17 cellular contexts compared by ENCODE assay signal in genomic region chr12:76915381-76916169, GRCh38. TPM values are rescaled to one million over a fixed set of nuclear protein-coding genes. Genes with fewer than 3 reads are reported as not detected.
DNase-seq lines count a peak whose midpoint lies in the region; ATAC-seq and TF ChIP-seq lines count a peak whose summit lies in the region.
"Had no signal": no experiment of that assay in that cellular context is flagged by ENCODE, and none has a peak within 500 bp of the region (broad histone marks: within the 10 kb centered on the region; RNA-seq: fewer than 3 reads in every experiment).

No MANE protein-coding gene starts in this region.

- H3K9ac ChIP-seq in skeletal muscle satellite cell (ENCODE audit: low read depth, low read length): no peak overlapping the region

- H3K4me1 ChIP-seq in skeletal muscle satellite cell (ENCODE audit: control insufficient read depth, insufficient read depth, low read length): peaks cover 15% of the 10 kb centered on the region

- H3K4me2 ChIP-seq in skeletal muscle satellite cell (ENCODE audit: low read length): peak overlapping the region; percentile 50

- ATAC-seq in SK-N-SH treated with all-trans-retinoic acid at 6 μM for 48 hours: peak; percentile 49
- ATAC-seq: natural killer cell had no signal

- TF ChIP-seq CTCF in fibroblast of villous mesenchyme (IDR thresholded peaks at IDR 0.05; ENCODE audit: insufficient read depth, low read depth, low read length): no peak

- H3K9me3 ChIP-seq in skeletal muscle satellite cell (replicated peaks; ENCODE audit: low read length): no peaks in the 10 kb centered on the region
- H3K9me3 ChIP-seq: heart right ventricle had no signal

- no peak overlapping the region for H3K4me3 ChIP-seq in fibroblast of villous mesenchyme (ENCODE audit: low read depth, low read length)
- no peak overlapping the region for H3K4me3 ChIP-seq in skeletal muscle satellite cell (ENCODE audit: low read length)
- H3K4me3 ChIP-seq: heart right ventricle had no signal

- H3K36me3 ChIP-seq in skeletal muscle satellite cell (ENCODE audit: insufficient read depth, low read length): no peaks in the 10 kb centered on the region
- H3K36me3 ChIP-seq: heart right ventricle had no signal

- DNase-seq in AG20443 (ENCODE audit: low spot score) (peak; percentile 54), fibroblast of villous mesenchyme (ENCODE audit: low read depth) (peak; percentile 68), nucleus accumbens (lab: John Stamatoyannopoulos, UW) (no peak), HuH-7.5 (ENCODE audit: low spot score) (no peak), NCI-H1092 treated with DMSO at 0.1 percent for 48 hours (lab: John Stamatoyannopoulos, UW) (no peak)
- no peak for DNase-seq in activated CD4-positive, CD25-positive, alpha-beta regulatory T cell treated with anti-CD3 and anti-CD28 coated beads, Interleukin-2, amount 50 U/mL, for 72 hours
- DNase-seq: activated CD4-positive, alpha-beta T cell treated with anti-CD3 and anti-CD28 coated beads for 4 hours; activated naive CD4-positive, alpha-beta T cell treated with anti-CD3 and anti-CD28 coated beads, Interleukin-2, amount 50 U/mL, for 16 hours; AML-193; Calu3; heart right ventricle; Karpas-422; natural killer cell; NCI-H187 treated with DMSO at 0.1 percent for 48 hours; Right ventricle myocardium superior had no signal

- H3K27me3 ChIP-seq in skeletal muscle satellite cell (ENCODE audit: control insufficient read depth, insufficient read depth, low read length): no peaks in the 10 kb centered on the region
- H3K27me3 ChIP-seq: heart right ventricle had no signal

TF ChIP-seq in SK-N-SH treated with all-trans-retinoic acid at 6 μM for 48 hours, 23 proteins besides CTCF, POLR2A, EP300 and RAD21:
- no peak for TF ChIP-seq PPARA (CRISPR knock-in tag; IDR thresholded peaks at IDR 0.05; ENCODE audit: borderline replicate concordance)
- TF ChIP-seq ESRRG (CRISPR knock-in tag; IDR thresholded peaks at IDR 0.05): no peak
- TF ChIP-seq, protein P1, sequence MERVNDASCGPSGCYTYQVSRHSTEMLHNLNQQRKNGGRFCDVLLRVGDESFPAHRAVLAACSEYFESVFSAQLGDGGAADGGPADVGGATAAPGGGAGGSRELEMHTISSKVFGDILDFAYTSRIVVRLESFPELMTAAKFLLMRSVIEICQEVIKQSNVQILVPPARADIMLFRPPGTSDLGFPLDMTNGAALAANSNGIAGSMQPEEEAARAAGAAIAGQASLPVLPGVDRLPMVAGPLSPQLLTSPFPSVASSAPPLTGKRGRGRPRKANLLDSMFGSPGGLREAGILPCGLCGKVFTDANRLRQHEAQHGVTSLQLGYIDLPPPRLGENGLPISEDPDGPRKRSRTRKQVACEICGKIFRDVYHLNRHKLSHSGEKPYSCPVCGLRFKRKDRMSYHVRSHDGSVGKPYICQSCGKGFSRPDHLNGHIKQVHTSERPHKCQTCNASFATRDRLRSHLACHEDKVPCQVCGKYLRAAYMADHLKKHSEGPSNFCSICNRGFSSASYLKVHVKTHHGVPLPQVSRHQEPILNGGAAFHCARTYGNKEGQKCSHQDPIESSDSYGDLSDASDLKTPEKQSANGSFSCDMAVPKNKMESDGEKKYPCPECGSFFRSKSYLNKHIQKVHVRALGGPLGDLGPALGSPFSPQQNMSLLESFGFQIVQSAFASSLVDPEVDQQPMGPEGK (CRISPR knock-in tag; IDR thresholded peaks at IDR 0.05; ENCODE audit: borderline replicate concordance): no peak
- no peak for TF ChIP-seq ISL1 (CRISPR knock-in tag; IDR thresholded peaks at IDR 0.05)
- no peak for TF ChIP-seq ZFP30 (CRISPR knock-in tag; IDR thresholded peaks at IDR 0.05)
- TF ChIP-seq OSR1 (CRISPR knock-in tag; IDR thresholded peaks at IDR 0.05): no peak
- TF ChIP-seq RARB (CRISPR knock-in tag; IDR thresholded peaks at IDR 0.05): no peak
- no peak for TF ChIP-seq CSDC2 (CRISPR knock-in tag; IDR thresholded peaks at IDR 0.05)
- TF ChIP-seq TCF4 (CRISPR knock-in tag; IDR thresholded peaks at IDR 0.05; ENCODE audit: borderline replicate concordance): no peak
- TF ChIP-seq ARNTL (CRISPR knock-in tag; IDR thresholded peaks at IDR 0.05; ENCODE audit: borderline replicate concordance, low read depth): no peak
- TF ChIP-seq, protein P2, sequence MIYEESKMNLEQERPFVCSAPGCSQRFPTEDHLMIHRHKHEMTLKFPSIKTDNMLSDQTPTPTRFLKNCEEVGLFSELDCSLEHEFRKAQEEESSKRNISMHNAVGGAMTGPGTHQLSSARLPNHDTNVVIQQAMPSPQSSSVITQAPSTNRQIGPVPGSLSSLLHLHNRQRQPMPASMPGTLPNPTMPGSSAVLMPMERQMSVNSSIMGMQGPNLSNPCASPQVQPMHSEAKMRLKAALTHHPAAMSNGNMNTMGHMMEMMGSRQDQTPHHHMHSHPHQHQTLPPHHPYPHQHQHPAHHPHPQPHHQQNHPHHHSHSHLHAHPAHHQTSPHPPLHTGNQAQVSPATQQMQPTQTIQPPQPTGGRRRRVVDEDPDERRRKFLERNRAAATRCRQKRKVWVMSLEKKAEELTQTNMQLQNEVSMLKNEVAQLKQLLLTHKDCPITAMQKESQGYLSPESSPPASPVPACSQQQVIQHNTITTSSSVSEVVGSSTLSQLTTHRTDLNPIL (CRISPR knock-in tag; IDR thresholded peaks at IDR 0.05; ENCODE audit: low read depth): no peak
- no peak for TF ChIP-seq CSRNP3 (CRISPR knock-in tag; IDR thresholded peaks at IDR 0.05)
- TF ChIP-seq, protein P3, sequence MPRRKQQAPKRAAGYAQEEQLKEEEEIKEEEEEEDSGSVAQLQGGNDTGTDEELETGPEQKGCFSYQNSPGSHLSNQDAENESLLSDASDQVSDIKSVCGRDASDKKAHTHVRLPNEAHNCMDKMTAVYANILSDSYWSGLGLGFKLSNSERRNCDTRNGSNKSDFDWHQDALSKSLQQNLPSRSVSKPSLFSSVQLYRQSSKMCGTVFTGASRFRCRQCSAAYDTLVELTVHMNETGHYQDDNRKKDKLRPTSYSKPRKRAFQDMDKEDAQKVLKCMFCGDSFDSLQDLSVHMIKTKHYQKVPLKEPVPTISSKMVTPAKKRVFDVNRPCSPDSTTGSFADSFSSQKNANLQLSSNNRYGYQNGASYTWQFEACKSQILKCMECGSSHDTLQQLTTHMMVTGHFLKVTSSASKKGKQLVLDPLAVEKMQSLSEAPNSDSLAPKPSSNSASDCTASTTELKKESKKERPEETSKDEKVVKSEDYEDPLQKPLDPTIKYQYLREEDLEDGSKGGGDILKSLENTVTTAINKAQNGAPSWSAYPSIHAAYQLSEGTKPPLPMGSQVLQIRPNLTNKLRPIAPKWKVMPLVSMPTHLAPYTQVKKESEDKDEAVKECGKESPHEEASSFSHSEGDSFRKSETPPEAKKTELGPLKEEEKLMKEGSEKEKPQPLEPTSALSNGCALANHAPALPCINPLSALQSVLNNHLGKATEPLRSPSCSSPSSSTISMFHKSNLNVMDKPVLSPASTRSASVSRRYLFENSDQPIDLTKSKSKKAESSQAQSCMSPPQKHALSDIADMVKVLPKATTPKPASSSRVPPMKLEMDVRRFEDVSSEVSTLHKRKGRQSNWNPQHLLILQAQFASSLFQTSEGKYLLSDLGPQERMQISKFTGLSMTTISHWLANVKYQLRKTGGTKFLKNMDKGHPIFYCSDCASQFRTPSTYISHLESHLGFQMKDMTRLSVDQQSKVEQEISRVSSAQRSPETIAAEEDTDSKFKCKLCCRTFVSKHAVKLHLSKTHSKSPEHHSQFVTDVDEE (CRISPR knock-in tag; IDR thresholded peaks at IDR 0.05): no peak

RNA-seq across cellular contexts. Expression of gene CSRP2, which starts 36.8 kb away (rescaled TPM):
- 64.3 and 131 TPM in 2 replicates for total RNA-seq in fibroblast of villous mesenchyme
- total RNA-seq in skeletal muscle satellite cell (2012; rRNA removed): 2.3 and 8.1 TPM in 2 replicates

Comparison
In these comparisons a context has a peak if more than half of its experiments do, and no peak if none do; other contexts are left out.
1. DNase-seq: peak in AG20443 (single experiment) and fibroblast of villous mesenchyme (single experiment); none in nucleus accumbens (0 of 56), HuH-7.5 (single experiment), NCI-H1092 treated with DMSO at 0.1 percent for 48 hours (single experiment) and activated CD4-positive, CD25-positive, alpha-beta regulatory T cell treated with anti-CD3 and anti-CD28 coated beads, Interleukin-2, amount 50 U/mL, for 72 hours (single experiment).